In genomic region chr17:82272495-82273326, GRCh38 we compare ENCODE assay signal across 1 cellular context.
TF ChIP-seq lines count a peak whose summit lies in the region.

No MANE protein-coding gene starts in this region.

TF ChIP-seq in HepG2, 621 proteins besides CTCF, POLR2A, EP300 and RAD21 (continued from another document):
- TF ChIP-seq HINFP (CRISPR knock-in tag; IDR thresholded peaks at IDR 0.05; ENCODE audit: low read depth) (peak; percentile 67; the same call in 1 of the 2 replicates), CBX1 (IDR thresholded peaks at IDR 0.05; ENCODE audit: low read depth) (no peak), FOXO1 (CRISPR knock-in tag; IDR thresholded peaks at IDR 0.05) (0 out of 2 replicates have a peak, but pooled peaks have one; percentile 19), ZNF850 (CRISPR knock-in tag; conservative IDR thresholded peaks at IDR 0.05) (no peak), ZNF660 (CRISPR knock-in tag; IDR thresholded peaks at IDR 0.05; ENCODE audit: borderline replicate concordance, low read depth) (no peak), ZMAT5 (CRISPR knock-in tag; IDR thresholded peaks at IDR 0.05; ENCODE audit: borderline replicate concordance, low read depth) (no peak), ZNF710 (CRISPR knock-in tag; IDR thresholded peaks at IDR 0.05; ENCODE audit: borderline replicate concordance) (peak; percentile 1; the same call in 1 of the 2 replicates), MAF1 (CRISPR knock-in tag; IDR thresholded peaks at IDR 0.05; ENCODE audit: borderline replicate concordance) (no peak)
- TF ChIP-seq, protein P1, sequence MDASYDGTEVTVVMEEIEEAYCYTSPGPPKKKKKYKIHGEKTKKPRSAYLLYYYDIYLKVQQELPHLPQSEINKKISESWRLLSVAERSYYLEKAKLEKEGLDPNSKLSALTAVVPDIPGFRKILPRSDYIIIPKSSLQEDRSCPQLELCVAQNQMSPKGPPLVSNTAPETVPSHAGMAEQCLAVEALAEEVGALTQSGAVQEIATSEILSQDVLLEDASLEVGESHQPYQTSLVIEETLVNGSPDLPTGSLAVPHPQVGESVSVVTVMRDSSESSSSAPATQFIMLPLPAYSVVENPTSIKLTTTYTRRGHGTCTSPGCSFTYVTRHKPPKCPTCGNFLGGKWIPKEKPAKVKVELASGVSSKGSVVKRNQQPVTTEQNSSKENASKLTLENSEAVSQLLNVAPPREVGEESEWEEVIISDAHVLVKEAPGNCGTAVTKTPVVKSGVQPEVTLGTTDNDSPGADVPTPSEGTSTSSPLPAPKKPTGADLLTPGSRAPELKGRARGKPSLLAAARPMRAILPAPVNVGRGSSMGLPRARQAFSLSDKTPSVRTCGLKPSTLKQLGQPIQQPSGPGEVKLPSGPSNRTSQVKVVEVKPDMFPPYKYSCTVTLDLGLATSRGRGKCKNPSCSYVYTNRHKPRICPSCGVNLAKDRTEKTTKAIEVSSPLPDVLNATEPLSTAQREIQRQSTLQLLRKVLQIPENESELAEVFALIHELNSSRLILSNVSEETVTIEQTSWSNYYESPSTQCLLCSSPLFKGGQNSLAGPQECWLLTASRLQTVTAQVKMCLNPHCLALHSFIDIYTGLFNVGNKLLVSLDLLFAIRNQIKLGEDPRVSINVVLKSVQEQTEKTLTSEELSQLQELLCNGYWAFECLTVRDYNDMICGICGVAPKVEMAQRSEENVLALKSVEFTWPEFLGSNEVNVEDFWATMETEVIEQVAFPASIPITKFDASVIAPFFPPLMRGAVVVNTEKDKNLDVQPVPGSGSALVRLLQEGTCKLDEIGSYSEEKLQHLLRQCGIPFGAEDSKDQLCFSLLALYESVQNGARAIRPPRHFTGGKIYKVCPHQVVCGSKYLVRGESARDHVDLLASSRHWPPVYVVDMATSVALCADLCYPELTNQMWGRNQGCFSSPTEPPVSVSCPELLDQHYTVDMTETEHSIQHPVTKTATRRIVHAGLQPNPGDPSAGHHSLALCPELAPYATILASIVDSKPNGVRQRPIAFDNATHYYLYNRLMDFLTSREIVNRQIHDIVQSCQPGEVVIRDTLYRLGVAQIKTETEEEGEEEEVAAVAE (CRISPR knock-in tag; IDR thresholded peaks at IDR 0.05; ENCODE audit: borderline replicate concordance), result 0 out of 2 replicates have a peak, but pooled peaks have one; percentile 18
- TF ChIP-seq, protein P2, sequence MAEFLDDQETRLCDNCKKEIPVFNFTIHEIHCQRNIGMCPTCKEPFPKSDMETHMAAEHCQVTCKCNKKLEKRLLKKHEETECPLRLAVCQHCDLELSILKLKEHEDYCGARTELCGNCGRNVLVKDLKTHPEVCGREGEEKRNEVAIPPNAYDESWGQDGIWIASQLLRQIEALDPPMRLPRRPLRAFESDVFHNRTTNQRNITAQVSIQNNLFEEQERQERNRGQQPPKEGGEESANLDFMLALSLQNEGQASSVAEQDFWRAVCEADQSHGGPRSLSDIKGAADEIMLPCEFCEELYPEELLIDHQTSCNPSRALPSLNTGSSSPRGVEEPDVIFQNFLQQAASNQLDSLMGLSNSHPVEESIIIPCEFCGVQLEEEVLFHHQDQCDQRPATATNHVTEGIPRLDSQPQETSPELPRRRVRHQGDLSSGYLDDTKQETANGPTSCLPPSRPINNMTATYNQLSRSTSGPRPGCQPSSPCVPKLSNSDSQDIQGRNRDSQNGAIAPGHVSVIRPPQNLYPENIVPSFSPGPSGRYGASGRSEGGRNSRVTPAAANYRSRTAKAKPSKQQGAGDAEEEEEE (CRISPR knock-in tag; IDR thresholded peaks at IDR 0.05; ENCODE audit: borderline replicate concordance), result no peak
- TF ChIP-seq, protein P3, sequence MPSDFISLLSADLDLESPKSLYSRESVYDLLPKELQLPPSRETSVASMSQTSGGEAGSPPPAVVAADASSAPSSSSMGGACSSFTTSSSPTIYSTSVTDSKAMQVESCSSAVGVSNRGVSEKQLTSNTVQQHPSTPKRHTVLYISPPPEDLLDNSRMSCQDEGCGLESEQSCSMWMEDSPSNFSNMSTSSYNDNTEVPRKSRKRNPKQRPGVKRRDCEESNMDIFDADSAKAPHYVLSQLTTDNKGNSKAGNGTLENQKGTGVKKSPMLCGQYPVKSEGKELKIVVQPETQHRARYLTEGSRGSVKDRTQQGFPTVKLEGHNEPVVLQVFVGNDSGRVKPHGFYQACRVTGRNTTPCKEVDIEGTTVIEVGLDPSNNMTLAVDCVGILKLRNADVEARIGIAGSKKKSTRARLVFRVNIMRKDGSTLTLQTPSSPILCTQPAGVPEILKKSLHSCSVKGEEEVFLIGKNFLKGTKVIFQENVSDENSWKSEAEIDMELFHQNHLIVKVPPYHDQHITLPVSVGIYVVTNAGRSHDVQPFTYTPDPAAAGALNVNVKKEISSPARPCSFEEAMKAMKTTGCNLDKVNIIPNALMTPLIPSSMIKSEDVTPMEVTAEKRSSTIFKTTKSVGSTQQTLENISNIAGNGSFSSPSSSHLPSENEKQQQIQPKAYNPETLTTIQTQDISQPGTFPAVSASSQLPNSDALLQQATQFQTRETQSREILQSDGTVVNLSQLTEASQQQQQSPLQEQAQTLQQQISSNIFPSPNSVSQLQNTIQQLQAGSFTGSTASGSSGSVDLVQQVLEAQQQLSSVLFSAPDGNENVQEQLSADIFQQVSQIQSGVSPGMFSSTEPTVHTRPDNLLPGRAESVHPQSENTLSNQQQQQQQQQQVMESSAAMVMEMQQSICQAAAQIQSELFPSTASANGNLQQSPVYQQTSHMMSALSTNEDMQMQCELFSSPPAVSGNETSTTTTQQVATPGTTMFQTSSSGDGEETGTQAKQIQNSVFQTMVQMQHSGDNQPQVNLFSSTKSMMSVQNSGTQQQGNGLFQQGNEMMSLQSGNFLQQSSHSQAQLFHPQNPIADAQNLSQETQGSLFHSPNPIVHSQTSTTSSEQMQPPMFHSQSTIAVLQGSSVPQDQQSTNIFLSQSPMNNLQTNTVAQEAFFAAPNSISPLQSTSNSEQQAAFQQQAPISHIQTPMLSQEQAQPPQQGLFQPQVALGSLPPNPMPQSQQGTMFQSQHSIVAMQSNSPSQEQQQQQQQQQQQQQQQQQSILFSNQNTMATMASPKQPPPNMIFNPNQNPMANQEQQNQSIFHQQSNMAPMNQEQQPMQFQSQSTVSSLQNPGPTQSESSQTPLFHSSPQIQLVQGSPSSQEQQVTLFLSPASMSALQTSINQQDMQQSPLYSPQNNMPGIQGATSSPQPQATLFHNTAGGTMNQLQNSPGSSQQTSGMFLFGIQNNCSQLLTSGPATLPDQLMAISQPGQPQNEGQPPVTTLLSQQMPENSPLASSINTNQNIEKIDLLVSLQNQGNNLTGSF (CRISPR knock-in tag; IDR thresholded peaks at IDR 0.05), result no peak
- TF ChIP-seq, protein P4, sequence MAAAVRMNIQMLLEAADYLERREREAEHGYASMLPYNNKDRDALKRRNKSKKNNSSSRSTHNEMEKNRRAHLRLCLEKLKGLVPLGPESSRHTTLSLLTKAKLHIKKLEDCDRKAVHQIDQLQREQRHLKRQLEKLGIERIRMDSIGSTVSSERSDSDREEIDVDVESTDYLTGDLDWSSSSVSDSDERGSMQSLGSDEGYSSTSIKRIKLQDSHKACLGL (CRISPR knock-in tag; IDR thresholded peaks at IDR 0.05), result no peak; the same call in 1 of the 2 replicates
